27 cellular contexts compared by ENCODE assay signal in genomic region chr1:209158851-209159250, GRCh38.
"Had no signal": no experiment of that assay in that cellular context is flagged by ENCODE, and none has a peak within 500 bp of the region (broad histone marks: within the 10 kb centered on the region; RNA-seq: fewer than 3 reads in every experiment).

No MANE protein-coding gene starts in this region.

- H3K27me3 ChIP-seq: neural progenitor cell, right atrium auricular region, thyroid gland, upper lobe of left lung had no signal

- H3K4me1 Mint-ChIP-seq: activated CD4-positive, alpha-beta T cell treated with anti-CD3 and anti-CD28 coated beads, Interleukin-2, amount 10 ng/mL, durations not matched to agents 24 days and 14 days; memory B cell; naive thymus-derived CD8-positive, alpha-beta T cell; stimulated activated naive B cell treated with anti-CD40 and anti-IgM and Interleukin-4, amounts not matched to agents 10 μg/mL and 1 μg/mL and 100 μg/mL, for 72 hours had no signal

- H3K9me3 Mint-ChIP-seq: activated CD4-positive, alpha-beta memory T cell treated with anti-CD3 and anti-CD28 coated beads for 36 hours; activated CD4-positive, alpha-beta T cell treated with anti-CD3 and anti-CD28 coated beads, Interleukin-2, amount 10 ng/mL, durations not matched to agents 24 days and 14 days; activated naive CD4-positive, alpha-beta T cell treated with anti-CD3 and anti-CD28 coated beads for 36 hours; activated T-helper 1 cell treated with anti-CD3 and anti-CD28 coated beads, Interleukin-12 subunit alpha, Interleukin-12 subunit beta, Interleukin-2, Interleukin-4 antibody, amounts not matched to agents 30 ng/mL and 10 ng/mL and 1 ng/mL, durations not matched to agents 14 hours and 24 hours and 36 hours; naive thymus-derived CD8-positive, alpha-beta T cell; neural progenitor cell; stimulated activated naive B cell treated with anti-CD40 and anti-IgM and Interleukin-4, amounts not matched to agents 10 μg/mL and 1 μg/mL and 100 μg/mL, for 72 hours had no signal

- H3K9me3 ChIP-seq: heart right ventricle, right atrium auricular region, stomach, thyroid gland, upper lobe of left lung had no signal

- H3K36me3 ChIP-seq: heart right ventricle, neural progenitor cell, right atrium auricular region, stomach, thyroid gland, upper lobe of left lung, WERI-Rb-1 had no signal

- H3K4me3 ChIP-seq: heart right ventricle, neural progenitor cell, right atrium auricular region, smooth muscle cell, stomach, thyroid gland, upper lobe of left lung had no signal

- DNase-seq: activated CD4-positive, alpha-beta memory T cell treated with anti-CD3 and anti-CD28 coated beads for 36 hours; activated CD4-positive, alpha-beta T cell treated with anti-CD3 and anti-CD28 coated beads, Interleukin-2, amount 10 ng/mL, durations not matched to agents 24 days and 14 days; activated CD4-positive, CD25-positive, alpha-beta regulatory T cell treated with anti-CD3 and anti-CD28 coated beads, Interleukin-2, amount 50 U/mL, for 72 hours; activated CD8-positive, alpha-beta memory T cell treated with anti-CD3 and anti-CD28 coated beads, Interleukin-2, amount 50 U/mL, for 4 hours; activated effector memory CD4-positive, alpha-beta T cell treated with anti-CD3 and anti-CD28 coated beads, Interleukin-2, amount 50 U/mL, for 16 hours; activated naive CD4-positive, alpha-beta T cell treated with anti-CD3 and anti-CD28 coated beads for 36 hours; activated T-cell treated with anti-CD3 and anti-CD28 coated beads, Interleukin-2, amount 50 U/mL, for 1 hour; amniotic stem cell; caudate nucleus; foreskin fibroblast; heart right ventricle; naive thymus-derived CD8-positive, alpha-beta T cell; occipital lobe; stimulated activated CD4-positive, alpha-beta T cell treated with anti-CD3 and anti-CD28 coated beads, Interleukin-1b, Interleukin-23, amount 100 ng/mL, for 48 hours; stimulated activated CD4-positive, alpha-beta T cell treated with anti-CD3 and anti-CD28 coated beads, Interleukin-4, amount 100 ng/mL, for 4 hours; stimulated activated naive B cell treated with anti-CD40 and anti-IgM and Interleukin-4, amounts not matched to agents 10 μg/mL and 1 μg/mL and 100 μg/mL, for 72 hours; stomach; T1000; thyroid gland; upper lobe of left lung; WERI-Rb-1 had no signal

- H3K9ac ChIP-seq: neural progenitor cell had no signal

- H3K4me3 Mint-ChIP-seq: activated CD4-positive, alpha-beta memory T cell treated with anti-CD3 and anti-CD28 coated beads for 36 hours; activated CD4-positive, alpha-beta T cell treated with anti-CD3 and anti-CD28 coated beads, Interleukin-2, amount 10 ng/mL, durations not matched to agents 24 days and 14 days; activated naive CD4-positive, alpha-beta T cell treated with anti-CD3 and anti-CD28 coated beads for 36 hours; activated T-helper 1 cell treated with anti-CD3 and anti-CD28 coated beads, Interleukin-12 subunit alpha, Interleukin-12 subunit beta, Interleukin-2, Interleukin-4 antibody, amounts not matched to agents 30 ng/mL and 10 ng/mL and 1 ng/mL, durations not matched to agents 14 hours and 24 hours and 36 hours; memory B cell; naive thymus-derived CD8-positive, alpha-beta T cell; neural progenitor cell; stimulated activated naive B cell treated with anti-CD40 and anti-IgM and Interleukin-4, amounts not matched to agents 10 μg/mL and 1 μg/mL and 100 μg/mL, for 72 hours had no signal

- H3K27me3 Mint-ChIP-seq: activated CD4-positive, alpha-beta T cell treated with anti-CD3 and anti-CD28 coated beads, Interleukin-2, amount 10 ng/mL, durations not matched to agents 24 days and 14 days; memory B cell; stimulated activated naive B cell treated with anti-CD40 and anti-IgM and Interleukin-4, amounts not matched to agents 10 μg/mL and 1 μg/mL and 100 μg/mL, for 72 hours had no signal

- H3K27ac Mint-ChIP-seq: activated CD4-positive, alpha-beta memory T cell treated with anti-CD3 and anti-CD28 coated beads for 36 hours; activated CD4-positive, alpha-beta T cell treated with anti-CD3 and anti-CD28 coated beads, Interleukin-2, amount 10 ng/mL, durations not matched to agents 24 days and 14 days; activated naive CD4-positive, alpha-beta T cell treated with anti-CD3 and anti-CD28 coated beads for 36 hours; activated T-helper 1 cell treated with anti-CD3 and anti-CD28 coated beads, Interleukin-12 subunit alpha, Interleukin-12 subunit beta, Interleukin-2, Interleukin-4 antibody, amounts not matched to agents 30 ng/mL and 10 ng/mL and 1 ng/mL, durations not matched to agents 14 hours and 24 hours and 36 hours; memory B cell; naive thymus-derived CD8-positive, alpha-beta T cell; neural progenitor cell; stimulated activated naive B cell treated with anti-CD40 and anti-IgM and Interleukin-4, amounts not matched to agents 10 μg/mL and 1 μg/mL and 100 μg/mL, for 72 hours had no signal

- H3K4me1 ChIP-seq: heart right ventricle, right atrium auricular region, thyroid gland, upper lobe of left lung had no signal

- H3K36me3 Mint-ChIP-seq: activated CD4-positive, alpha-beta memory T cell treated with anti-CD3 and anti-CD28 coated beads for 36 hours; memory B cell; neural progenitor cell; stimulated activated naive B cell treated with anti-CD40 and anti-IgM and Interleukin-4, amounts not matched to agents 10 μg/mL and 1 μg/mL and 100 μg/mL, for 72 hours had no signal

- ATAC-seq: esophagus mucosa; heart right ventricle; naive thymus-derived CD8-positive, alpha-beta T cell; stimulated activated naive B cell treated with anti-CD40 and anti-IgM and Interleukin-4, amounts not matched to agents 10 μg/mL and 1 μg/mL and 100 μg/mL, for 72 hours had no signal

- H3K27ac ChIP-seq: heart right ventricle, neural progenitor cell, right atrium auricular region, stomach, thyroid gland, upper lobe of left lung, WERI-Rb-1 had no signal
